Comparison of ENCODE assay signal across 2 cellular contexts in genomic region chr2:171913517-171913916, GRCh38.
TF ChIP-seq lines count a peak whose summit lies in the region.

No MANE protein-coding gene starts in this region.

TF ChIP-seq in GM23338, 12 proteins besides CTCF, POLR2A, EP300 and RAD21:
- TF ChIP-seq NANOG (IDR thresholded peaks at IDR 0.05; ENCODE audit: borderline replicate concordance) (no peak), STAT1 (IDR thresholded peaks at IDR 0.05; ENCODE audit: unreplicated experiment) (no peak), ZNF331 (CRISPR knock-in tag; IDR thresholded peaks at IDR 0.05; ENCODE audit: low read depth) (no peak), ETS1 (IDR thresholded peaks at IDR 0.05) (no peak), EZH2phosphoT487 (IDR thresholded peaks at IDR 0.05; ENCODE audit: unreplicated experiment) (no peak), EZH2 (IDR thresholded peaks at IDR 0.05; ENCODE audit: low read depth, unreplicated experiment) (no peak)
- TF ChIP-seq, protein P1, sequence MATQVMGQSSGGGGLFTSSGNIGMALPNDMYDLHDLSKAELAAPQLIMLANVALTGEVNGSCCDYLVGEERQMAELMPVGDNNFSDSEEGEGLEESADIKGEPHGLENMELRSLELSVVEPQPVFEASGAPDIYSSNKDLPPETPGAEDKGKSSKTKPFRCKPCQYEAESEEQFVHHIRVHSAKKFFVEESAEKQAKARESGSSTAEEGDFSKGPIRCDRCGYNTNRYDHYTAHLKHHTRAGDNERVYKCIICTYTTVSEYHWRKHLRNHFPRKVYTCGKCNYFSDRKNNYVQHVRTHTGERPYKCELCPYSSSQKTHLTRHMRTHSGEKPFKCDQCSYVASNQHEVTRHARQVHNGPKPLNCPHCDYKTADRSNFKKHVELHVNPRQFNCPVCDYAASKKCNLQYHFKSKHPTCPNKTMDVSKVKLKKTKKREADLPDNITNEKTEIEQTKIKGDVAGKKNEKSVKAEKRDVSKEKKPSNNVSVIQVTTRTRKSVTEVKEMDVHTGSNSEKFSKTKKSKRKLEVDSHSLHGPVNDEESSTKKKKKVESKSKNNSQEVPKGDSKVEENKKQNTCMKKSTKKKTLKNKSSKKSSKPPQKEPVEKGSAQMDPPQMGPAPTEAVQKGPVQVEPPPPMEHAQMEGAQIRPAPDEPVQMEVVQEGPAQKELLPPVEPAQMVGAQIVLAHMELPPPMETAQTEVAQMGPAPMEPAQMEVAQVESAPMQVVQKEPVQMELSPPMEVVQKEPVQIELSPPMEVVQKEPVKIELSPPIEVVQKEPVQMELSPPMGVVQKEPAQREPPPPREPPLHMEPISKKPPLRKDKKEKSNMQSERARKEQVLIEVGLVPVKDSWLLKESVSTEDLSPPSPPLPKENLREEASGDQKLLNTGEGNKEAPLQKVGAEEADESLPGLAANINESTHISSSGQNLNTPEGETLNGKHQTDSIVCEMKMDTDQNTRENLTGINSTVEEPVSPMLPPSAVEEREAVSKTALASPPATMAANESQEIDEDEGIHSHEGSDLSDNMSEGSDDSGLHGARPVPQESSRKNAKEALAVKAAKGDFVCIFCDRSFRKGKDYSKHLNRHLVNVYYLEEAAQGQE (IDR thresholded peaks at IDR 0.05; ENCODE audit: unreplicated experiment): no peak

TF ChIP-seq in K562, 482 proteins besides CTCF, POLR2A, EP300 and RAD21:
- peak; percentile 74 for TF ChIP-seq ZNF384 (IDR thresholded peaks at IDR 0.05; ENCODE audit: low read depth, low read length)
- TF ChIP-seq SRSF1 (IDR thresholded peaks at IDR 0.05; ENCODE audit: low read depth, low read length): no peak
